Comparison of ENCODE assay signal across 8 cellular contexts in the genomic region with DNA sequence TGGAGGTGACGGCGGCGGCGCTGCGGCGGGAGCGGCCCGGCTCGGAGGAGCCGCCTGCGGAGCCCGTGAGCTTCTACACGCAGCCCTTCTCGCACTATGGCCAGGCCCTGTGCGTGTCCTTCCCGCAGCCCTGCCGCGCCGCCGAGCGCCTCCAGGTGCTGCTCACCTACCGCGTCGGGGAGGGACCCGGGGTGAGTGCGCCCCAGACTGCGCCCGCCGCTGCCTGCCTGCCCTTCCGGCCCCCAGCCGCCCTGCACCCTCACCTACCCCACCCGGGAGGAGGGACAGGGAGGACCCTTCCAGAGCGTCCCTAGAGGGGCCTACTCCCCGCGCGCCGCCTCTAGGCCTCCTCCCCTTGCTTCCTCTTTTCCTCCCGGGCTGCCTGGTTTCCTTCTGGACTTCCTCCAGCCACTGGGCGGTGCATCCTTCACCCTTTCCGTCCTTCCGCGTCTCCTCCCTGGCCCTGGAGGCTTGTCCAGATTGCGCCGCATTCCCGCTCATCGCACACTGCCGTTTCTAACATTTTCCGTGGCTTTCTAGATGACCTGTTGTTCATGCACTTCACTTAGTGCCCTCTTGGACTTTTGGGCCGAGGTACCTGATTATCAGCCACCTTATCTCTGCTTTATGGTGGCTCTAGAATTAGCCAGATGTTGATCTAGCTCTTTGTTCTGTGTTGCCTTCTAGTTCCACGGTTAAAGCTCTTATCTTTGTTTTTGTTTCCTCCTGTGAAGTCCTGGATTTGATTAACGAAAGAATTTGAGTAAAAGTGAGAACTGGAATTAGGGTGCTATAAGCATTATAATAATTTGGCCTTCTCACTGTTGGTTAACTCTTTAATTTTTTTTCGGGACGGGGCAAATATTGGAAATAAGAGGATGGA. TPM values are rescaled to one million over a fixed set of nuclear protein-coding genes. Genes with fewer than 3 reads are reported as not detected.
DNase-seq lines count a peak whose midpoint lies in the region; ATAC-seq lines count a peak whose summit lies in the region.

No MANE protein-coding gene starts in this region.

- H3K9me3 Mint-ChIP-seq in activated CD4-positive, alpha-beta memory T cell treated with anti-CD3 and anti-CD28 coated beads for 36 hours = no peaks in the 10 kb centered on the region

- peaks cover 3% of the 10 kb centered on the region for H3K36me3 Mint-ChIP-seq in activated CD4-positive, alpha-beta memory T cell treated with anti-CD3 and anti-CD28 coated beads for 36 hours

- H3K4me1 Mint-ChIP-seq in activated CD4-positive, alpha-beta memory T cell treated with anti-CD3 and anti-CD28 coated beads for 36 hours (ENCODE audit: low read depth) = peaks cover 23% of the 10 kb centered on the region

- ATAC-seq in GM19025 (IDR thresholded peaks at IDR 0.05; ENCODE audit: low read depth, unreplicated experiment) (peak; percentile 52), HG03280 (IDR thresholded peaks at IDR 0.05; ENCODE audit: unreplicated experiment) (peak; percentile 64)

- H3K4me3 ChIP-seq in BLaER1 treated with 17β-estradiol and CSF1 and Interleukin-3, amounts not matched to agents 10 nM and 100 nM = peak overlapping the region; percentile 84 to 99 (median 98)

- peaks cover 0 to 4% (median 0%) of the 10 kb centered on the region in 11 experiments; a peak in 4 of 22 replicates for H3K9me3 ChIP-seq in BLaER1 treated with 17β-estradiol and CSF1 and Interleukin-3, amounts not matched to agents 10 nM and 100 nM (replicated peaks in 1 of 11)

- intact Hi-C loops in activated CD4-positive, alpha-beta memory T cell treated with anti-CD3 and anti-CD28 coated beads for 36 hours (cut with micrococcal nuclease) = loop anchor here (1.0 to 5.0 kb wide), 2 partner anchors 28 to 156 kb away; a partner anchor contains a TSS

- CTCF ChIA-PET in activated CD4-positive, alpha-beta memory T cell treated with anti-CD3 and anti-CD28 coated beads for 36 hours (lab: Charles Lee) = interaction anchor here (1.2 to 5.4 kb wide), 5 partner anchors 12 to 153 kb away, joined by 3 to 38 read pairs (median 9); no protein-coding TSS in a partner anchor

- peak overlapping the region; percentile 93 for H3K4me3 Mint-ChIP-seq in activated CD4-positive, alpha-beta memory T cell treated with anti-CD3 and anti-CD28 coated beads for 36 hours

- H3K27me3 ChIP-seq in BLaER1 treated with 17β-estradiol and CSF1 and Interleukin-3, amounts not matched to agents 10 nM and 100 nM = no peaks in the 10 kb centered on the region

- POLR2A ChIA-PET in activated CD4-positive, alpha-beta memory T cell treated with anti-CD3 and anti-CD28 coated beads for 36 hours (lab: Charles Lee) = interaction anchor here (1.2 to 1.6 kb wide), 3 partner anchors 28 to 177 kb away, joined by 3 to 8 read pairs (median 4); a partner anchor contains a TSS

- peaks cover 0 to 35% (median 15%) of the 10 kb centered on the region in 11 experiments; a peak in 18 of 22 replicates for H3K36me3 ChIP-seq in BLaER1 treated with 17β-estradiol and CSF1 and Interleukin-3, amounts not matched to agents 10 nM and 100 nM

- H3K27ac ChIP-seq in BLaER1 treated with 17β-estradiol and CSF1 and Interleukin-3, amounts not matched to agents 10 nM and 100 nM = peak overlapping the region; percentile 89 to 96 (median 94)

- H3K4me2 ChIP-seq in BLaER1 treated with 17β-estradiol and CSF1 and Interleukin-3, amounts not matched to agents 10 nM and 100 nM = peak overlapping the region; percentile 76 to 98 (median 90)

- peak; percentile 69 for DNase-seq in NCI-H774 (lab: John Stamatoyannopoulos, UW)
- peak; percentile 67 for DNase-seq in activated CD4-positive, alpha-beta memory T cell treated with anti-CD3 and anti-CD28 coated beads for 36 hours
- peak; percentile 28 for DNase-seq in effector CD8-positive, alpha-beta T cell (lab: John Stamatoyannopoulos, UW)
- DNase-seq in lung microvascular endothelial cell (ENCODE audit: low read depth in 2 of 2) = peak; percentile 31 to 50
- DNase-seq in stimulated activated CD8-positive, alpha-beta memory T cell treated with anti-CD3 and anti-CD28 coated beads, Interleukin-12 subunit alpha, Interleukin-12 subunit beta, amount 100 ng/mL, for 4 hours (ENCODE audit: low read depth) = peak; percentile 36

- peaks cover 24 to 44% (median 28%) of the 10 kb centered on the region in 10 experiments for H3K4me1 ChIP-seq in BLaER1 treated with 17β-estradiol and CSF1 and Interleukin-3, amounts not matched to agents 10 nM and 100 nM

- no peaks in the 10 kb centered on the region for H3K27me3 Mint-ChIP-seq in activated CD4-positive, alpha-beta memory T cell treated with anti-CD3 and anti-CD28 coated beads for 36 hours

- H4K20me1 ChIP-seq in BLaER1 treated with 17β-estradiol and CSF1 and Interleukin-3, amounts not matched to agents 10 nM and 100 nM = peaks cover 12 to 47% (median 39%) of the 10 kb centered on the region in 11 experiments; a peak in 20 of 22 replicates

- H3K9ac ChIP-seq in BLaER1 treated with 17β-estradiol and CSF1 and Interleukin-3, amounts not matched to agents 10 nM and 100 nM = peak overlapping the region; percentile 90 to 98 (median 95)

- H3K27ac Mint-ChIP-seq in activated CD4-positive, alpha-beta memory T cell treated with anti-CD3 and anti-CD28 coated beads for 36 hours = peak overlapping the region; percentile 73

RNA-seq across cellular contexts. Expression of a gene that starts 0.7 kb away (rescaled TPM):
- total RNA-seq in activated CD4-positive, alpha-beta memory T cell treated with anti-CD3 and anti-CD28 coated beads for 36 hours = 10 to 100 TPM; 48.3 to 50.1 TPM
- total RNA-seq in lung microvascular endothelial cell = 24.2 and 31.2 TPM in 2 replicates

RNA-seq across cellular contexts. Expression of a gene that starts 27.2 kb away (rescaled TPM):
- under 1 TPM; 0.12 to 0.46 TPM for total RNA-seq in activated CD4-positive, alpha-beta memory T cell treated with anti-CD3 and anti-CD28 coated beads for 36 hours
- total RNA-seq in lung microvascular endothelial cell = under 0.01 TPM in 1 of 2 replicates, not detected in the other

RNA-seq across cellular contexts. Expression of a gene that starts 27.9 kb away (rescaled TPM):
- 10 to 100 TPM; 66.5 to 67.2 TPM for total RNA-seq in activated CD4-positive, alpha-beta memory T cell treated with anti-CD3 and anti-CD28 coated beads for 36 hours
- total RNA-seq in lung microvascular endothelial cell = 47.5 and 49.2 TPM in 2 replicates

RNA-seq across cellular contexts. Expression of a gene that starts 36.8 kb away (rescaled TPM):
- not detected for total RNA-seq in activated CD4-positive, alpha-beta memory T cell treated with anti-CD3 and anti-CD28 coated beads for 36 hours
- total RNA-seq in lung microvascular endothelial cell = not detected in 2 replicates

Comparison
In these comparisons a context has a peak if more than half of its experiments do, and no peak if none do; other contexts are left out.
1. Peak in every context shown above with its lines: DNase-seq, ATAC-seq, H3K4me3 ChIP-seq and H3K27ac ChIP-seq.